ENCODE assay signal across 8 cellular contexts in the genomic region with DNA sequence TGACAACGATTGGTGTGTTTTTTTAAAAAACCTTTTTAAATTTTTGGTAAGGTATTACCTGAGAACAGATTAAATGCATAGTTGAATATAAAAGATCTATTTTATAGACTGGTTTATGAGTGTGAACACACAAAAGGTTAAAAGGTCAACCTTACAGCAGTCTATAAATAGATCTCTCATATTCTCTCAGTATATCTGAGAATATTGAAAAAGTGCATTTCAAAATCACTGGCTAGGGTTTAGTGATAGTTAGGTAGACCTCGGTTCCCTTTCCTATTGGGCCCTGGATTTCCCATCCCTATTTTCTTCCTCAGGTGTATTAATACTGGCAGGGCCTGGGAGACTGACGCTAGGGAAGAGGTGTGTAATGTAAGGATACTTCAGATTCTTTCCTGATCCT. TPM values are rescaled to one million over a fixed set of nuclear protein-coding genes. Genes with fewer than 3 reads are reported as not detected.
DNase-seq lines count a peak whose midpoint lies in the region; ATAC-seq and TF ChIP-seq lines count a peak whose summit lies in the region.

No MANE protein-coding gene starts in this region.

- peak overlapping the region; percentile 88 for H3K4me3 Mint-ChIP-seq in activated naive CD4-positive, alpha-beta T cell treated with anti-CD3 and anti-CD28 coated beads for 36 hours
- H3K4me3 Mint-ChIP-seq in activated naive CD8-positive, alpha-beta T cell, result peak overlapping the region; percentile 91

- peaks cover 0 to 35% (median 22%) of the 10 kb centered on the region in 4 donors for H3K4me1 ChIP-seq in tibial artery

- H3K4me1 Mint-ChIP-seq in activated naive CD4-positive, alpha-beta T cell treated with anti-CD3 and anti-CD28 coated beads for 36 hours (ENCODE audit: low read depth), result peaks cover 31% of the 10 kb centered on the region
- peaks cover 33% of the 10 kb centered on the region for H3K4me1 Mint-ChIP-seq in activated naive CD8-positive, alpha-beta T cell (ENCODE audit: low read depth)

- ATAC-seq in HG03108 (IDR thresholded peaks at IDR 0.05; ENCODE audit: unreplicated experiment) (no peak), GM18511 (IDR thresholded peaks at IDR 0.05; ENCODE audit: unreplicated experiment) (no peak)

- DNase-seq in activated naive CD4-positive, alpha-beta T cell treated with anti-CD3 and anti-CD28 coated beads for 36 hours, result no peak
- no peak for DNase-seq in activated naive CD4-positive, alpha-beta T cell (lab: John Stamatoyannopoulos, UW)
- DNase-seq in kidney epithelial cell (ENCODE audit: low read depth), result no peak
- no peak for DNase-seq in tibial artery
- DNase-seq in DMS 273 treated with DMSO at 0.1 percent for 48 hours (lab: John Stamatoyannopoulos, UW), result no peak

- no peaks in the 10 kb centered on the region for H3K27me3 ChIP-seq in kidney epithelial cell (ENCODE audit: control insufficient read depth, insufficient read depth, low read length)
- no peaks in the 10 kb centered on the region for H3K27me3 ChIP-seq in tibial artery

- no peaks in the 10 kb centered on the region for H3K27me3 Mint-ChIP-seq in activated naive CD4-positive, alpha-beta T cell treated with anti-CD3 and anti-CD28 coated beads for 36 hours (ENCODE audit: low read depth)
- no peaks in the 10 kb centered on the region for H3K27me3 Mint-ChIP-seq in activated naive CD8-positive, alpha-beta T cell

- CTCF ChIA-PET in activated naive CD4-positive, alpha-beta T cell treated with anti-CD3 and anti-CD28 coated beads for 36 hours (lab: Charles Lee), result interaction anchor here (0.8 to 0.9 kb wide), 3 partner anchors 33 to 228 kb away, joined by 3 read pairs; partner anchors contain the start of genes BEND6 and PRIM2

- H3K36me3 ChIP-seq in kidney epithelial cell (ENCODE audit: control insufficient read depth, insufficient read depth, low read length), result no peaks in the 10 kb centered on the region
- H3K36me3 ChIP-seq in tibial artery, result no peaks in the 10 kb centered on the region

- H3K4me3 ChIP-seq in kidney epithelial cell (ENCODE audit: low read depth, low read length), result peak overlapping the region; percentile 75
- peak overlapping the region; percentile 65 for H3K4me3 ChIP-seq in tibial artery

- H3K36me3 Mint-ChIP-seq in activated naive CD4-positive, alpha-beta T cell treated with anti-CD3 and anti-CD28 coated beads for 36 hours (ENCODE audit: low read depth), result peaks cover 12% of the 10 kb centered on the region
- peaks cover 10% of the 10 kb centered on the region for H3K36me3 Mint-ChIP-seq in activated naive CD8-positive, alpha-beta T cell

- H3K27ac Mint-ChIP-seq in activated naive CD4-positive, alpha-beta T cell treated with anti-CD3 and anti-CD28 coated beads for 36 hours, result peak overlapping the region; percentile 89
- peak overlapping the region; percentile 93 for H3K27ac Mint-ChIP-seq in activated naive CD8-positive, alpha-beta T cell

- H3K27ac ChIP-seq in tibial artery, result peak overlapping the region; percentile 80 to 83

- intact Hi-C loops in activated naive CD4-positive, alpha-beta T cell treated with anti-CD3 and anti-CD28 coated beads for 36 hours (cut with micrococcal nuclease), result loop anchor here (1.0 to 5.0 kb wide), 6 partner anchors 43 to 227 kb away; partner anchors contain the start of genes BAG2, BEND6, KIAA1586 and RAB23
- intact Hi-C loops in tibial artery (cut with DNase I; ENCODE audit: low total_unique reads), result loop anchor here (5.0 kb wide), 1 partner anchor 228 kb away; the partner anchor contains the start of gene PRIM2

- TF ChIP-seq CTCF in kidney epithelial cell (IDR thresholded peaks at IDR 0.05; ENCODE audit: insufficient read depth, low read length, poor library complexity, severe bottlenecking) (no peak), tibial artery (IDR thresholded peaks at IDR 0.05) (no peak)

- H3K9me3 Mint-ChIP-seq in activated naive CD4-positive, alpha-beta T cell treated with anti-CD3 and anti-CD28 coated beads for 36 hours, result no peaks in the 10 kb centered on the region
- H3K9me3 Mint-ChIP-seq in activated naive CD8-positive, alpha-beta T cell (ENCODE audit: low read depth), result no peaks in the 10 kb centered on the region

- no peaks in the 10 kb centered on the region for H3K9me3 ChIP-seq in tibial artery

RNA-seq across cellular contexts. Expression of gene ZNF451, which starts 0.7 kb away (rescaled TPM):
- total RNA-seq in activated naive CD4-positive, alpha-beta T cell treated with anti-CD3 and anti-CD28 coated beads for 36 hours, result 10 to 100 TPM; 43.8 to 46.2 TPM
- 34.4 and 37.2 TPM in 2 replicates for total RNA-seq in kidney epithelial cell

RNA-seq across cellular contexts. Expression of gene KIAA1586, which starts 42.8 kb away (rescaled TPM):
- total RNA-seq in activated naive CD4-positive, alpha-beta T cell treated with anti-CD3 and anti-CD28 coated beads for 36 hours, result 10 to 100 TPM; 13.6 to 17.4 TPM
- 5.7 and 6.6 TPM in 2 replicates for total RNA-seq in kidney epithelial cell
